14 cellular contexts compared by ENCODE assay signal in genomic region chr17:40817103-40817682, GRCh38. TPM values are rescaled to one million over a fixed set of nuclear protein-coding genes. Genes with fewer than 3 reads are reported as not detected.
DNase-seq lines count a peak whose midpoint lies in the region; ATAC-seq and TF ChIP-seq lines count a peak whose summit lies in the region.
"Had no signal": no experiment of that assay in that cellular context is flagged by ENCODE, and none has a peak within 500 bp of the region (broad histone marks: within the 10 kb centered on the region; RNA-seq: fewer than 3 reads in every experiment).

No MANE protein-coding gene starts in this region.

- H3K27ac Mint-ChIP-seq in MCF 10A (ENCODE audit: low read depth, unreplicated experiment) = peak overlapping the region; percentile 54
- H3K27ac Mint-ChIP-seq in T-helper 17 cell = peak overlapping the region; percentile 91
- no peak overlapping the region for H3K27ac Mint-ChIP-seq in glutamatergic neuron (ENCODE audit: unreplicated experiment)
- H3K27ac Mint-ChIP-seq in stimulated activated naive CD8-positive, alpha-beta T cell treated with anti-CD3 and anti-CD28 coated beads, Interleukin-15, amount 100 ng/mL, for 72 hours = no peak overlapping the region

- H3K9me3 ChIP-seq in mammary epithelial cell (replicated peaks; ENCODE audit: insufficient read depth, low read length) = no peaks in the 10 kb centered on the region
- no peaks in the 10 kb centered on the region for H3K9me3 ChIP-seq in T-helper 17 cell (ENCODE audit: control insufficient read depth, low read length, poor library complexity, severe bottlenecking)
- H3K9me3 ChIP-seq in transverse colon = no peaks in the 10 kb centered on the region

- no peak overlapping the region for H3K4me3 ChIP-seq in mammary epithelial cell (replicated peaks in 1 of 3; ENCODE audit: insufficient read depth in 1 of 3, low read depth in 2 of 3, low read length in 3 of 3)
- no peak overlapping the region for H3K4me3 ChIP-seq in transverse colon

- no peak for TF ChIP-seq POLR2A in transverse colon (IDR thresholded peaks at IDR 0.05)

- H2AFZ ChIP-seq in mammary epithelial cell (ENCODE audit: low read depth, low read length) = no peak overlapping the region

- WGBS in mammary epithelial cell (ENCODE audit: low coverage, missing lambda C conversion rate) = 95% methylated on average over 4 of the region's 4 CpGs
- 94 to 100% methylated on average over 2 to 4 of the region's 4 CpGs for WGBS in transverse colon (ENCODE audit: low coverage in 1 of 2), 2 donors

- peaks cover 5% of the 10 kb centered on the region for H3K4me1 ChIP-seq in mammary epithelial cell (ENCODE audit: insufficient read depth, low read length)
- peaks cover 0 to 18% (median 5%) of the 10 kb centered on the region in 4 donors for H3K4me1 ChIP-seq in transverse colon

- TF ChIP-seq CTCF in MCF 10A (IDR thresholded peaks at IDR 0.05; ENCODE audit: unreplicated experiment) = no peak
- TF ChIP-seq CTCF in mammary epithelial cell (conservative IDR thresholded peaks at IDR 0.05 in 1 of 2, IDR thresholded peaks at IDR 0.05 in 1 of 2; ENCODE audit: extremely low read depth in 1 of 2, insufficient read depth in 1 of 2, low read depth in 1 of 2, low read length in 2 of 2) = no peak
- no peak for TF ChIP-seq CTCF in glutamatergic neuron (IDR thresholded peaks at IDR 0.05; ENCODE audit: partially characterized antibody, unreplicated experiment)
- TF ChIP-seq CTCF in transverse colon (IDR thresholded peaks at IDR 0.05) = no peak

- H3K4me1 Mint-ChIP-seq in MCF 10A (ENCODE audit: insufficient read depth, unreplicated experiment) (peaks cover 28% of the 10 kb centered on the region), T-helper 17 cell (peaks cover 4% of the 10 kb centered on the region), glutamatergic neuron (ENCODE audit: low read depth, unreplicated experiment) (peaks cover 2% of the 10 kb centered on the region)
- peaks cover 21% of the 10 kb centered on the region for H3K4me1 Mint-ChIP-seq in stimulated activated naive CD8-positive, alpha-beta T cell treated with anti-CD3 and anti-CD28 coated beads, Interleukin-15, amount 100 ng/mL, for 72 hours

- H4K20me1 ChIP-seq in mammary epithelial cell (ENCODE audit: insufficient read depth, low read length) = no peaks in the 10 kb centered on the region

- dilution Hi-C loops in mammary epithelial cell (cut with HindIII; ENCODE audit: low sequenced_read_pairs) = no loop called here

- CTCF ChIA-PET in MCF 10A (lab: Yijun Ruan, JAX) (no interaction called here), mammary epithelial cell (lab: Charles Lee; ENCODE audit: low non-redundant PET) (no interaction called here)

- H3K27me3 Mint-ChIP-seq in MCF 10A (ENCODE audit: insufficient read depth, unreplicated experiment) (no peaks in the 10 kb centered on the region), T-helper 17 cell (peaks cover 31% of the 10 kb centered on the region), glutamatergic neuron (ENCODE audit: unreplicated experiment) (no peaks in the 10 kb centered on the region)
- H3K27me3 Mint-ChIP-seq in stimulated activated naive CD8-positive, alpha-beta T cell treated with anti-CD3 and anti-CD28 coated beads, Interleukin-15, amount 100 ng/mL, for 72 hours = peaks cover 27% of the 10 kb centered on the region

- no peaks in the 10 kb centered on the region for H3K27me3 ChIP-seq in mammary epithelial cell (ENCODE audit: insufficient read depth, low read length)
- peaks cover 27% of the 10 kb centered on the region for H3K27me3 ChIP-seq in transverse colon

- no peak overlapping the region for H3K9ac ChIP-seq in mammary epithelial cell (ENCODE audit: insufficient read depth, low read length)

- POLR2A ChIA-PET in MCF 10A (lab: Yijun Ruan, JAX) = interaction anchor here (0.6 to 6.3 kb wide), 6 partner anchors 8 to 872 kb away, joined by 3 to 235 read pairs (median 22); partner anchors contain the start of gene EIF1

- H3K36me3 Mint-ChIP-seq in MCF 10A (ENCODE audit: insufficient read depth, unreplicated experiment) (peaks cover 43% of the 10 kb centered on the region), T-helper 17 cell (ENCODE audit: low read depth) (peaks cover 5% of the 10 kb centered on the region), glutamatergic neuron (ENCODE audit: unreplicated experiment) (no peaks in the 10 kb centered on the region)

- TF ChIP-seq EP300 in transverse colon (IDR thresholded peaks at IDR 0.05; ENCODE audit: low read depth) = no peak

- no peak for DNase-seq in MCF 10A (ENCODE audit: unreplicated experiment)
- no peak for DNase-seq in mammary epithelial cell
- no peak for DNase-seq in T-helper 17 cell
- no peak for DNase-seq in glutamatergic neuron
- DNase-seq in stimulated activated naive CD8-positive, alpha-beta T cell treated with anti-CD3 and anti-CD28 coated beads, Interleukin-15, amount 100 ng/mL, for 72 hours = no peak
- no peak for DNase-seq in transverse colon
- no peak for DNase-seq in ecto neural progenitor cell (ENCODE audit: low spot score)
- DNase-seq: activated CD8-positive, alpha-beta memory T cell treated with anti-CD3 and anti-CD28 coated beads, Interleukin-2, amount 50 U/mL, for 4 hours; DMS79; NCI-H1436; NCI-H526; stimulated activated CD4-positive, alpha-beta T cell treated with anti-CD3 and anti-CD28 coated beads, Interleukin-1b, Interleukin-23, amount 100 ng/mL, for 48 hours had no signal

- intact Hi-C loops in MCF 10A (cut with micrococcal nuclease) (no loop called here), mammary epithelial cell (cut with micrococcal nuclease) (no loop called here), transverse colon (cut with DNase I; ENCODE audit: low total_unique reads) (no loop called here)

- H3K4me3 Mint-ChIP-seq in MCF 10A (ENCODE audit: unreplicated experiment) = peak overlapping the region; percentile 83
- H3K4me3 Mint-ChIP-seq in T-helper 17 cell = peak overlapping the region; percentile 53
- peak overlapping the region; percentile 96 for H3K4me3 Mint-ChIP-seq in glutamatergic neuron (ENCODE audit: unreplicated experiment)
- H3K4me3 Mint-ChIP-seq in stimulated activated naive CD8-positive, alpha-beta T cell treated with anti-CD3 and anti-CD28 coated beads, Interleukin-15, amount 100 ng/mL, for 72 hours = peak overlapping the region; percentile 71 to 94

- in situ Hi-C loops in mammary epithelial cell (cut with MboI; ENCODE audit: low sequenced_read_pairs in 2 of 2) = no loop called here
- in situ Hi-C loops in transverse colon (cut with MboI; ENCODE audit: low pct_ligation_motif_present in 1 of 4, low pct_unique_long_range_greater_than_20kb in 1 of 4, low sequenced_read_pairs in 3 of 4) = loop anchor here in 3 of 4 donors (25.0 kb wide), 2 partner anchors 520 to 845 kb away; no protein-coding TSS in a partner anchor

- ATAC-seq in T-helper 17 cell = no peak
- no peak for ATAC-seq in stimulated activated naive CD8-positive, alpha-beta T cell treated with anti-CD3 and anti-CD28 coated beads, Interleukin-15, amount 100 ng/mL, for 72 hours
- ATAC-seq in HG03442 (IDR thresholded peaks at IDR 0.05; ENCODE audit: unreplicated experiment) = no peak

- H3K4me2 ChIP-seq in mammary epithelial cell (ENCODE audit: insufficient read depth, low read depth, low read length) = no peak overlapping the region

- H3K36me3 ChIP-seq in mammary epithelial cell (ENCODE audit: insufficient read depth, low read length) (no peaks in the 10 kb centered on the region), transverse colon (peaks cover 0 to 10% (median 0%) of the 10 kb centered on the region in 4 donors)

- BruUV-seq in MCF 10A (replicated peaks; lab: Mats Ljungman, UMichigan) (no TSS peak), mammary epithelial cell (replicated peaks; lab: Mats Ljungman, UMichigan) (no TSS peak)

- H3K27ac ChIP-seq in mammary epithelial cell (ENCODE audit: insufficient read depth, low read depth, low read length) (no peak overlapping the region), transverse colon (no peak overlapping the region)

- H3K9me3 Mint-ChIP-seq in MCF 10A (ENCODE audit: unreplicated experiment) = no peaks in the 10 kb centered on the region
- no peaks in the 10 kb centered on the region for H3K9me3 Mint-ChIP-seq in glutamatergic neuron (ENCODE audit: unreplicated experiment)
- no peaks in the 10 kb centered on the region for H3K9me3 Mint-ChIP-seq in stimulated activated naive CD8-positive, alpha-beta T cell treated with anti-CD3 and anti-CD28 coated beads, Interleukin-15, amount 100 ng/mL, for 72 hours

- H3K79me2 ChIP-seq in mammary epithelial cell (ENCODE audit: insufficient read depth, low read length) = peaks cover 28% of the 10 kb centered on the region

RNA-seq across cellular contexts. Expression of gene KRT10, which starts 5.2 kb away (rescaled TPM):
- 95.5 and 116 TPM in 2 replicates for total RNA-seq in MCF 10A (2022)
- total RNA-seq in mammary epithelial cell = 10 to 100 TPM in 1 of 2 donors, 1 to 10 TPM in 1; 2.8 to 56.8 TPM
- 13.9 TPM for polyA plus RNA-seq in mammary epithelial cell
- polyA minus RNA-seq in mammary epithelial cell = 13.4 TPM
- total RNA-seq in T-helper 17 cell = 10 to 100 TPM; 25.2 to 28.3 TPM
- 27.1 TPM for total RNA-seq in glutamatergic neuron (ENCODE audit: unreplicated experiment)
- total RNA-seq in transverse colon = 10 to 100 TPM in 2 of 4 donors, 1 to 10 TPM in 1, not detected in 1; 2.2 to 12.7 (median 11.7) TPM

RNA-seq across cellular contexts. Expression of gene KRT28, which starts 17.4 kb away (rescaled TPM):
- total RNA-seq in MCF 10A (2022) (not detected in 2 replicates), mammary epithelial cell (not detected), T-helper 17 cell (not detected), glutamatergic neuron (ENCODE audit: unreplicated experiment) (not detected), transverse colon (not detected)
- not detected for polyA plus RNA-seq in mammary epithelial cell
- polyA minus RNA-seq in mammary epithelial cell = not detected
- total RNA-seq: frontal cortex had no signal

RNA-seq across cellular contexts. Expression of gene KRT27, which starts 34.8 kb away (rescaled TPM):
- total RNA-seq in MCF 10A (2022) (not detected in 2 replicates), mammary epithelial cell (not detected), T-helper 17 cell (not detected), glutamatergic neuron (ENCODE audit: unreplicated experiment) (not detected), transverse colon (1 to 10 TPM in 1 of 4 donors, not detected in 3; 1.1 TPM)
- 0.03 TPM for polyA plus RNA-seq in mammary epithelial cell
- not detected for polyA minus RNA-seq in mammary epithelial cell
- total RNA-seq: frontal cortex had no signal

RNA-seq across cellular contexts. Expression of gene KRT26, which starts 45.2 kb away (rescaled TPM):
- not detected in 2 replicates for total RNA-seq in MCF 10A (2022)
- total RNA-seq in mammary epithelial cell = not detected
- polyA plus RNA-seq in mammary epithelial cell = not detected
- not detected for polyA minus RNA-seq in mammary epithelial cell
- total RNA-seq in T-helper 17 cell = not detected
- not detected for total RNA-seq in glutamatergic neuron (ENCODE audit: unreplicated experiment)
- not detected for total RNA-seq in transverse colon
- total RNA-seq: frontal cortex had no signal

RNA-seq across cellular contexts. Expression of gene KRT12, which starts 49.8 kb away (rescaled TPM):
- total RNA-seq in MCF 10A (2022) (not detected in 2 replicates), mammary epithelial cell (not detected), T-helper 17 cell (not detected), glutamatergic neuron (ENCODE audit: unreplicated experiment) (not detected), transverse colon (10 to 100 TPM in 1 of 4 donors, 1 to 10 TPM in 1, under 1 TPM in 1, not detected in 1; 0.40 to 20.0 (median 3.8) TPM)
- not detected for polyA plus RNA-seq in mammary epithelial cell
- polyA minus RNA-seq in mammary epithelial cell = not detected
- total RNA-seq: frontal cortex had no signal

Comparison
In these comparisons a context has a peak if more than half of its experiments do, and no peak if none do; other contexts are left out.
1. H3K27ac Mint-ChIP-seq: peak in MCF 10A (single experiment) and T-helper 17 cell (single experiment); none in glutamatergic neuron (single experiment) and stimulated activated naive CD8-positive, alpha-beta T cell treated with anti-CD3 and anti-CD28 coated beads, Interleukin-15, amount 100 ng/mL, for 72 hours (0 of 2).
2. in situ Hi-C loops: an anchor here in transverse colon (25.0 kb wide); none called in mammary epithelial cell.
3. Peak in every context shown above with its lines, with median percentiles within 50 percentile points of each other: H3K4me3 Mint-ChIP-seq.